In genomic region chr3:40281995-40282394, GRCh38 we compare ENCODE assay signal across 6 cellular contexts.
"Had no signal": no experiment of that assay in that cellular context is flagged by ENCODE, and none has a peak within 500 bp of the region (broad histone marks: within the 10 kb centered on the region; RNA-seq: fewer than 3 reads in every experiment).

No MANE protein-coding gene starts in this region.

- H3K27ac ChIP-seq: GM23248, HL-60 had no signal

- H3K4me3 ChIP-seq: GM23248, HAP-1 had no signal

- DNase-seq: GM23248, GOT3, H7, HFFc6 had no signal

- H3K9me3 ChIP-seq: HAP-1 had no signal

- H2AFZ ChIP-seq: GM23248 had no signal

- H3K9ac ChIP-seq: GM23248 had no signal

- H3K4me1 ChIP-seq: HAP-1 had no signal

- H3K36me3 ChIP-seq: HAP-1 had no signal
